In the genomic region with DNA sequence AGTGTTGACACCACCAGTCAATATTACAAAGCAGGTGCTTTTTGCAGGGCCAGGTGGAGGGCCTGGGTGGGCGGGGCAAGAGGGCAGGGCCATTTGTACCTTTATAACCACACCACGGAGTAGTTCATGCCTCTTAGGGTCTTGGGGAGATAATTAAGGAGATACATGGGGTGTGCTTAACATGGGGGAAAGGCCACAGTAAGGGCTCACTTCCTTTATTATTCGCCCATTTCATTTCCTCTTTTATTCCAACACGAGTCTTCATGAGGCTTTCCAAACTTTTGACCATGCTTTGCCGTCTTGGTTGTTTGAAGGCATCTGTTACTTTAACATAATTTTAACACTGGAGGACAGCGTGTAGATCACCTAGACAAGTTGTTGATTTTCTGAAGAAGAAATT, we compare ENCODE assay signal across 26 cellular contexts. TPM values are rescaled to one million over a fixed set of nuclear protein-coding genes. Genes with fewer than 3 reads are reported as not detected.
DNase-seq lines count a peak whose midpoint lies in the region; ATAC-seq and TF ChIP-seq lines count a peak whose summit lies in the region.
"Had no signal": no experiment of that assay in that cellular context is flagged by ENCODE, and none has a peak within 500 bp of the region (broad histone marks: within the 10 kb centered on the region; RNA-seq: fewer than 3 reads in every experiment).

No MANE protein-coding gene starts in this region.

- no peaks in the 10 kb centered on the region for H3K79me2 ChIP-seq in Karpas-422 (ENCODE audit: low read length)
- H3K79me2 ChIP-seq in OCI-LY3 (ENCODE audit: low read length), result no peaks in the 10 kb centered on the region

- no peaks in the 10 kb centered on the region for H3K9me2 ChIP-seq in Karpas-422 (replicated peaks; ENCODE audit: insufficient read depth, low read length)

- no peak overlapping the region for H3K9ac ChIP-seq in Karpas-422 (ENCODE audit: low read length)
- no peak overlapping the region for H3K9ac ChIP-seq in OCI-LY3 (ENCODE audit: low read length)

- TF ChIP-seq CTCF in OCI-LY3 (IDR thresholded peaks at IDR 0.05; ENCODE audit: low read depth, low read length) (no peak), testis (IDR thresholded peaks at IDR 0.05) (no peak)

- H3K27me3 ChIP-seq in Karpas-422 (ENCODE audit: low read length), result no peaks in the 10 kb centered on the region
- H3K27me3 ChIP-seq in OCI-LY3 (ENCODE audit: low read depth, low read length), result peaks cover 45% of the 10 kb centered on the region
- H3K27me3 ChIP-seq in testis, result no peaks in the 10 kb centered on the region
- H3K27me3 ChIP-seq: cardiac muscle cell, SJSA1 had no signal

- peaks cover 5% of the 10 kb centered on the region for H3K4me1 ChIP-seq in Karpas-422 (ENCODE audit: low read length)
- H3K4me1 ChIP-seq in OCI-LY3 (ENCODE audit: low read length), result peaks cover 17% of the 10 kb centered on the region
- H3K4me1 ChIP-seq in testis, result no peaks in the 10 kb centered on the region
- H3K4me1 ChIP-seq: psoas muscle, SJSA1, stomach had no signal

- 79 to 92% methylated on average over 6 of the region's 6 CpGs for WGBS in testis, 2 donors

- H3K9me3 Mint-ChIP-seq in activated CD8-positive, alpha-beta memory T cell treated with anti-CD3 and anti-CD28 coated beads, Interleukin-2, amount 10 ng/mL, durations not matched to agents 7 days and 5 days (ENCODE audit: low read depth), result no peaks in the 10 kb centered on the region
- H3K9me3 Mint-ChIP-seq: activated CD4-positive, alpha-beta T cell treated with anti-CD3 and anti-CD28 coated beads, Interleukin-2, amount 10 ng/mL, durations not matched to agents 7 days and 5 days; activated T-helper 1 cell treated with anti-CD3 and anti-CD28 coated beads, Interleukin-12 subunit alpha, Interleukin-12 subunit beta, Interleukin-2, Interleukin-4 antibody, amounts not matched to agents 30 ng/mL and 10 ng/mL and 1 ng/mL, durations not matched to agents 14 hours and 24 hours and 36 hours; T-helper 1 cell treated with Interleukin-12 subunit alpha and Interleukin-12 subunit beta and Interleukin-4 antibody, amounts not matched to agents 30 μg/mL and 1 μg/mL, for 36 hours had no signal

- H3K27me3 Mint-ChIP-seq in activated CD8-positive, alpha-beta memory T cell treated with anti-CD3 and anti-CD28 coated beads, Interleukin-2, amount 10 ng/mL, durations not matched to agents 7 days and 5 days, result peaks cover 33% of the 10 kb centered on the region

- H3K36me3 Mint-ChIP-seq in activated CD8-positive, alpha-beta memory T cell treated with anti-CD3 and anti-CD28 coated beads, Interleukin-2, amount 10 ng/mL, durations not matched to agents 7 days and 5 days, result peaks cover 1% of the 10 kb centered on the region

- H2AFZ ChIP-seq in Karpas-422 (ENCODE audit: low read length) (no peak overlapping the region), OCI-LY3 (ENCODE audit: low read depth, low read length) (no peak overlapping the region)

- H3K36me3 ChIP-seq in Karpas-422 (ENCODE audit: insufficient read depth, low read length), result no peaks in the 10 kb centered on the region
- no peaks in the 10 kb centered on the region for H3K36me3 ChIP-seq in OCI-LY3 (replicated peaks; ENCODE audit: low read depth, low read length)
- no peaks in the 10 kb centered on the region for H3K36me3 ChIP-seq in testis (ENCODE audit: low read depth, missing control alignments)
- H3K36me3 ChIP-seq: cardiac muscle cell, gastroesophageal sphincter, SJSA1, stomach, tibial nerve had no signal

- H3K27ac ChIP-seq in Karpas-422 (ENCODE audit: low read length) (no peak overlapping the region), OCI-LY3 (ENCODE audit: low read length) (no peak overlapping the region), testis (no peak overlapping the region)
- H3K27ac ChIP-seq: C4-2B, cardiac muscle cell, gastroesophageal sphincter, psoas muscle, SJSA1, stomach, tibial nerve had no signal

- H4K20me1 ChIP-seq in Karpas-422 (ENCODE audit: insufficient read depth, low read depth, low read length) (no peaks in the 10 kb centered on the region), OCI-LY3 (ENCODE audit: insufficient read depth, low read length) (no peaks in the 10 kb centered on the region)

- intact Hi-C loops in testis (cut with DNase I; ENCODE audit: low total_unique reads), result no loop called here

- DNase-seq in Karpas-422 (no peak), pons (ENCODE audit: low spot score) (peak; percentile 17), amniotic stem cell (lab: John Stamatoyannopoulos, UW) (no peak), testis (no peak), epidermal melanocyte (ENCODE audit: insufficient read length, low spot score) (no peak)
- no peak for DNase-seq in activated CD8-positive, alpha-beta memory T cell treated with anti-CD3 and anti-CD28 coated beads, Interleukin-2, amount 10 ng/mL, durations not matched to agents 7 days and 5 days
- DNase-seq: activated CD4-positive, alpha-beta T cell treated with anti-CD3 and anti-CD28 coated beads, Interleukin-2, amount 10 ng/mL, durations not matched to agents 7 days and 5 days; activated naive CD4-positive, alpha-beta T cell treated with anti-CD3 and anti-CD28 coated beads, Interleukin-2, amount 50 U/mL, for 16 hours; anterior cingulate cortex; HCEC 1CT; NCI-H1436; psoas muscle; stomach had no signal

- H3K4me3 ChIP-seq in Karpas-422 (ENCODE audit: low read length) (no peak overlapping the region), OCI-LY3 (ENCODE audit: low read length) (peak overlapping the region; percentile 57), testis (no peak overlapping the region)
- H3K4me3 ChIP-seq: cardiac muscle cell, gastroesophageal sphincter, psoas muscle, SJSA1, stomach, tibial nerve had no signal

- no peak overlapping the region for H3K4me3 Mint-ChIP-seq in activated CD8-positive, alpha-beta memory T cell treated with anti-CD3 and anti-CD28 coated beads, Interleukin-2, amount 10 ng/mL, durations not matched to agents 7 days and 5 days
- H3K4me3 Mint-ChIP-seq: activated CD4-positive, alpha-beta T cell treated with anti-CD3 and anti-CD28 coated beads, Interleukin-2, amount 10 ng/mL, durations not matched to agents 7 days and 5 days; activated T-helper 1 cell treated with anti-CD3 and anti-CD28 coated beads, Interleukin-12 subunit alpha, Interleukin-12 subunit beta, Interleukin-2, Interleukin-4 antibody, amounts not matched to agents 30 ng/mL and 10 ng/mL and 1 ng/mL, durations not matched to agents 14 hours and 24 hours and 36 hours; T-helper 1 cell treated with Interleukin-12 subunit alpha and Interleukin-12 subunit beta and Interleukin-4 antibody, amounts not matched to agents 30 μg/mL and 1 μg/mL, for 36 hours had no signal

- no peak overlapping the region for H3K27ac Mint-ChIP-seq in activated CD8-positive, alpha-beta memory T cell treated with anti-CD3 and anti-CD28 coated beads, Interleukin-2, amount 10 ng/mL, durations not matched to agents 7 days and 5 days
- H3K27ac Mint-ChIP-seq: activated CD4-positive, alpha-beta T cell treated with anti-CD3 and anti-CD28 coated beads, Interleukin-2, amount 10 ng/mL, durations not matched to agents 7 days and 5 days; activated T-helper 1 cell treated with anti-CD3 and anti-CD28 coated beads, Interleukin-12 subunit alpha, Interleukin-12 subunit beta, Interleukin-2, Interleukin-4 antibody, amounts not matched to agents 30 ng/mL and 10 ng/mL and 1 ng/mL, durations not matched to agents 14 hours and 24 hours and 36 hours; T-helper 1 cell treated with Interleukin-12 subunit alpha and Interleukin-12 subunit beta and Interleukin-4 antibody, amounts not matched to agents 30 μg/mL and 1 μg/mL, for 36 hours had no signal

- H3K9me3 ChIP-seq in Karpas-422 (ENCODE audit: low read length), result no peaks in the 10 kb centered on the region
- no peaks in the 10 kb centered on the region for H3K9me3 ChIP-seq in OCI-LY3 (ENCODE audit: insufficient read depth, low read length)
- no peaks in the 10 kb centered on the region for H3K9me3 ChIP-seq in testis
- H3K9me3 ChIP-seq: gastroesophageal sphincter, psoas muscle, SJSA1, stomach, tibial nerve had no signal

- peak overlapping the region; percentile 23 for H3K4me2 ChIP-seq in Karpas-422 (ENCODE audit: low read depth, low read length, poor library complexity, severe bottlenecking)
- H3K4me2 ChIP-seq in OCI-LY3 (ENCODE audit: low read length), result peak overlapping the region; percentile 77

- CTCF ChIA-PET in activated CD8-positive, alpha-beta memory T cell treated with anti-CD3 and anti-CD28 coated beads, Interleukin-2, amount 10 ng/mL, durations not matched to agents 7 days and 5 days (lab: Charles Lee), result interaction anchor here (1.1 kb wide), 1 partner anchor 17 kb away, joined by 4 read pairs; no protein-coding TSS in a partner anchor

- ATAC-seq in GM18511 (IDR thresholded peaks at IDR 0.05; ENCODE audit: unreplicated experiment), result peak; percentile 38
- ATAC-seq in activated CD8-positive, alpha-beta memory T cell treated with anti-CD3 and anti-CD28 coated beads, Interleukin-2, amount 10 ng/mL, durations not matched to agents 7 days and 5 days, result no peak
- ATAC-seq: gastroesophageal sphincter, psoas muscle had no signal

- no peak for TF ChIP-seq POLR2A in testis (IDR thresholded peaks at IDR 0.05)

- H3K4me1 Mint-ChIP-seq in activated CD8-positive, alpha-beta memory T cell treated with anti-CD3 and anti-CD28 coated beads, Interleukin-2, amount 10 ng/mL, durations not matched to agents 7 days and 5 days, result no peaks in the 10 kb centered on the region
- H3K4me1 Mint-ChIP-seq: activated CD4-positive, alpha-beta T cell treated with anti-CD3 and anti-CD28 coated beads, Interleukin-2, amount 10 ng/mL, durations not matched to agents 7 days and 5 days had no signal

RNA-seq across cellular contexts. Expression of gene LYZL2, which starts 33.3 kb away (rescaled TPM):
- not detected in 2 replicates for total RNA-seq in Karpas-422 (2014; rRNA removed; shearing (Covaris generic); ENCODE audit: low replicate concordance)
- 10 to 100 TPM; 48.7 to 88.9 TPM for total RNA-seq in testis
- 100 TPM for polyA plus RNA-seq in testis (ENCODE audit: insufficient read depth, low read depth, low replicate concordance)
- not detected for total RNA-seq in activated CD8-positive, alpha-beta memory T cell treated with anti-CD3 and anti-CD28 coated beads, Interleukin-2, amount 10 ng/mL, durations not matched to agents 7 days and 5 days
- total RNA-seq: activated CD4-positive, alpha-beta T cell treated with anti-CD3 and anti-CD28 coated beads, Interleukin-2, amount 10 ng/mL, durations not matched to agents 7 days and 5 days; activated T-helper 1 cell treated with anti-CD3 and anti-CD28 coated beads, Interleukin-12 subunit alpha, Interleukin-12 subunit beta, Interleukin-2, Interleukin-4 antibody, amounts not matched to agents 30 ng/mL and 10 ng/mL and 1 ng/mL, durations not matched to agents 14 hours and 24 hours and 36 hours; cardiac muscle cell; gastroesophageal sphincter; liver; NCI-H460; psoas muscle; SJSA1; stomach; tibial nerve had no signal
- polyA plus RNA-seq: AG04450, cardiac muscle cell, keratinocyte, liver, psoas muscle, stomach had no signal

Comparison
In these comparisons a context has a peak if more than half of its experiments do, and no peak if none do; other contexts are left out.
1. RNA of gene LYZL2, which starts 33.3 kb away (total RNA-seq): 48.7 to 88.9 TPM in testis; not detected in Karpas-422 and not detected in activated CD8-positive, alpha-beta memory T cell treated with anti-CD3 and anti-CD28 coated beads, Interleukin-2, amount 10 ng/mL, durations not matched to agents 7 days and 5 days; every median in the first group is over 10 times any median in the second.